Comparison of ENCODE assay signal across 7 cellular contexts in the genomic region with DNA sequence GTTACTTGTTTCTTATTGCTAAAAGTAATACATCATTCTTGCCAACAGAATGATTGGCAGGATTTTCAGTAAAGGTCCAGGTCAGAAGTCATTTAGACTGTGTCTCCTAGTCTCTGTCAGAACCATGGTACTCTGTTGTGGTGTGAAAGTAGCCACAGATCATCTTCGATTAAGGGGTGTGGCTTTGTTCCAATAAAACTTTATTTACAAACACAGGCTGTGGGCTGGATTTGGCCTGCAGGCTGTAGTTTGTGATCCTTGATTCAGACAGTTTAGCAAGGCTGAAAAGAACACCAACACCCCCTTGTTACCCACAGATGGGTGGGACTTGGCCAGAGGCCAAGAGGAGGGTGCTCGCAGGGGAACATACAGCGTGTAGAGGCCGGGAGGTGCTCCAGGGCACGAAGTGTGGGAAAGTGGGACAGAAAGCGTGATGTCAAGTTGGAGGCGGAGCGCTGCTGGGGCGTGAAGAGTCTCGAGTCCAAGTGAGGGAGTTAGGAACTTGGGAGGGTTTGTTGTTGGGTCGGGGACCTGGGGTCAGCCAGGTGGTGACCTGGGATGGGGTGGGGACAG.
A peak's percentile ranks its signal among the peaks of the same experiment; 100 is the strongest.
DNase-seq lines count a peak whose midpoint lies in the region; ATAC-seq and TF ChIP-seq lines count a peak whose summit lies in the region.
"Not testable (repeated sequence)": the region's sequence is repeated elsewhere in the genome, so short reads cannot be mapped to it uniquely, and the experiment has no call there.

No MANE protein-coding gene starts in this region.

- H3K27ac Mint-ChIP-seq in T-cell = not testable (repeated sequence)

- peaks cover 7 to 13% (median 11%) of the 10 kb centered on the region in 3 donors for H3K4me1 Mint-ChIP-seq in T-cell

- intact Hi-C loops in colonic mucosa (cut with DNase I); left colon (cut with DNase I, micrococcal nuclease): not testable (repeated sequence)

- not testable (repeated sequence) for H3K4me3 ChIP-seq in colonic mucosa

- not testable (repeated sequence) for H3K27me3 Mint-ChIP-seq in T-cell

- ATAC-seq in T-cell (replicated peaks in 1 of 4) = not testable (repeated sequence)
- ATAC-seq in left colon = peak; percentile 74

- H3K36me3 Mint-ChIP-seq in T-cell = not testable (repeated sequence)

- H3K9ac ChIP-seq in colonic mucosa (ENCODE audit: low read depth in 2 of 2, low read length in 2 of 2) = not testable (repeated sequence)

- peak; percentile 58 for DNase-seq in DMS53 (lab: John Stamatoyannopoulos, UW)
- not testable (repeated sequence) for DNase-seq in HEK293T (ENCODE audit: extremely low spot score); T-cell
- peak; percentile 28 for DNase-seq in NCI-H2196 (lab: John Stamatoyannopoulos, UW; ENCODE audit: unreplicated experiment)
- peak; percentile 35 for DNase-seq in colonic mucosa
- peak in 1 of 2 donors; percentile 55 for DNase-seq in left colon
- DNase-seq in renal cortical epithelial cell (ENCODE audit: low read depth) = peak; percentile 10

- POLR2A ChIA-PET in HEK293T (lab: Yijun Ruan, JAX); T-cell (lab: Charles Lee): not testable (repeated sequence)

- not testable (repeated sequence) for H3K4me1 ChIP-seq in colonic mucosa

- TF ChIP-seq CTCF in colonic mucosa (IDR thresholded peaks at IDR 0.05) = not testable (repeated sequence)

- H3K27me3 ChIP-seq in colonic mucosa = not testable (repeated sequence)

- H3K27ac ChIP-seq in colonic mucosa = not testable (repeated sequence)

- not testable (repeated sequence) for H3K36me3 ChIP-seq in colonic mucosa

- H3K4me3 Mint-ChIP-seq in T-cell = peak overlapping the region; percentile 7 to 51 (median 34)

- CTCF ChIA-PET in HEK293T (lab: Yijun Ruan, JAX) = interaction anchor here (0.6 to 0.9 kb wide), 2 partner anchors 12 to 161 kb away, joined by 3 read pairs; partner anchors contain the start of gene NUDT8
- CTCF ChIA-PET in T-cell (lab: Charles Lee) = not testable (repeated sequence)

- H3K9me3 Mint-ChIP-seq in T-cell = not testable (repeated sequence)

- not testable (repeated sequence) for H3K9me3 ChIP-seq in colonic mucosa

TF ChIP-seq in HEK293T, 16 proteins besides CTCF, POLR2A, EP300 and RAD21:
- TF ChIP-seq PKNOX1 (IDR thresholded peaks at IDR 0.05) = peak; percentile 30; the same call in 1 of the 2 replicates
